In the genomic region with DNA sequence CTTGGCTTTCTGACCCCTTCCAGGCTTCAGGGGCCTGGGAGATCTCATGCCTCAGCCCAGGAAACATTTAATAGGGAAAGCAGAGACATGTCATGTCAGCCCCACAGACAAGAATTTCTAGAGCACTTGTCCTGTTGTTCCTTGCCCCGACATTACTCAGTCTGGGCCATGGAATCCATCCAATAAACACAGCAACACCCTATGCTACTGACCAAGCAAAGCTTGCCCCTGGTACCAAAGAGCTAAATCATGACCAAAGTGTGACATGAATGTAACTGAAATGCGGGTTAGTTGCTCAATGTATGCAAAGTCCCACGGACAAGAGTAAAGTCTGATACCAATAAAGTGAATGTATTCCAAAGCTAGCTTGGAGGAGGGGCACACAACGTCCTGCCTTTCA, we compare ENCODE assay signal across 20 cellular contexts. TPM values are rescaled to one million over a fixed set of nuclear protein-coding genes. Genes with fewer than 3 reads are reported as not detected.
A peak's percentile ranks its signal among the peaks of the same experiment; 100 is the strongest.
DNase-seq lines count a peak whose midpoint lies in the region; ATAC-seq and TF ChIP-seq lines count a peak whose summit lies in the region.
"Had no signal": no experiment of that assay in that cellular context is flagged by ENCODE, and none has a peak within 500 bp of the region (broad histone marks: within the 10 kb centered on the region; RNA-seq: fewer than 3 reads in every experiment).

No MANE protein-coding gene starts in this region.

- no peak for TF ChIP-seq POLR2A in testis (IDR thresholded peaks at IDR 0.05)

- peak; percentile 47 for DNase-seq in AG20443 (ENCODE audit: low spot score)
- peak; percentile 57 for DNase-seq in M059J (ENCODE audit: low read depth)
- DNase-seq in left lung = no peak
- no peak for DNase-seq in testis
- no peak for DNase-seq in HuH-7 (ENCODE audit: low spot score)
- DNase-seq in NCI-H345 treated with DMSO at 0.1 percent for 48 hours (lab: John Stamatoyannopoulos, UW; ENCODE audit: unreplicated experiment) = no peak
- DNase-seq: ACHN; activated CD4-positive, alpha-beta memory T cell treated with anti-CD3 and anti-CD28 coated beads, Interleukin-2, amount 10 ng/mL, durations not matched to agents 7 days and 5 days; activated naive CD4-positive, alpha-beta T cell treated with Interleukin-2 at 50 U/mL for 16 hours; CD8-positive, alpha-beta memory T cell; left colon; NCI-H1436 treated with DMSO at 0.1 percent for 48 hours; NCI-H2171 treated with DMSO at 0.1 percent for 48 hours; SIG-M5; substantia nigra; T-helper 17 cell; WERI-Rb-1 had no signal

- H3K27ac ChIP-seq in left lung = no peak overlapping the region
- no peak overlapping the region for H3K27ac ChIP-seq in testis
- H3K27ac ChIP-seq: gastroesophageal sphincter, WERI-Rb-1 had no signal

- H3K27me3 ChIP-seq in left lung (no peaks in the 10 kb centered on the region), testis (no peaks in the 10 kb centered on the region)

- H3K36me3 ChIP-seq in left lung = no peaks in the 10 kb centered on the region
- no peaks in the 10 kb centered on the region for H3K36me3 ChIP-seq in testis (ENCODE audit: low read depth, missing control alignments)
- H3K36me3 ChIP-seq: WERI-Rb-1 had no signal

- H3K4me1 ChIP-seq in left lung (no peaks in the 10 kb centered on the region), testis (no peaks in the 10 kb centered on the region)
- H3K4me1 ChIP-seq: gastroesophageal sphincter had no signal

- no peak for TF ChIP-seq CTCF in left lung (IDR thresholded peaks at IDR 0.05)
- no peak for TF ChIP-seq CTCF in testis (IDR thresholded peaks at IDR 0.05)

- ATAC-seq in esophagus mucosa (peak; percentile 10), left lung (peak; percentile 39), GM21737 (IDR thresholded peaks at IDR 0.05; ENCODE audit: unreplicated experiment) (no peak)
- ATAC-seq: gastroesophageal sphincter, left colon, T-helper 17 cell had no signal

- 77 to 86% methylated on average over 4 of the region's 4 CpGs for WGBS in testis, 2 donors

- H3K9me3 ChIP-seq in left lung (no peaks in the 10 kb centered on the region), testis (no peaks in the 10 kb centered on the region)
- H3K9me3 ChIP-seq: gastroesophageal sphincter had no signal

- intact Hi-C loops in left lung (cut with DNase I) = no loop called here
- intact Hi-C loops in testis (cut with DNase I; ENCODE audit: low total_unique reads) = no loop called here

- no peak overlapping the region for H3K4me3 ChIP-seq in left lung
- no peak overlapping the region for H3K4me3 ChIP-seq in testis
- H3K4me3 ChIP-seq: gastroesophageal sphincter had no signal

RNA-seq across cellular contexts. Expression of a gene that starts 35.1 kb away (rescaled TPM):
- total RNA-seq in M059J (2014; rRNA removed; shearing (Covaris generic)) = 9.8 and 19.2 TPM in 2 replicates
- total RNA-seq in esophagus mucosa (43.4 TPM), left lung (1 to 10 TPM; 6.8 to 9.1 TPM), testis (1 to 10 TPM; 4.5 to 5.1 TPM)
- polyA plus RNA-seq in testis (ENCODE audit: insufficient read depth, low read depth, low replicate concordance) = 3.5 TPM

RNA-seq across cellular contexts. Expression of a gene that starts 51.8 kb away (rescaled TPM):
- total RNA-seq in M059J (2014; rRNA removed; shearing (Covaris generic)) = 0.30 and 1.0 TPM in 2 replicates
- total RNA-seq in esophagus mucosa = 191 TPM
- under 1 TPM; 0.23 to 0.26 TPM for total RNA-seq in left lung
- 1 to 10 TPM in 1 of 2 donors, under 1 TPM in 1; 0.47 to 1.1 TPM for total RNA-seq in testis
- polyA plus RNA-seq in testis (ENCODE audit: insufficient read depth, low read depth, low replicate concordance) = 0.36 TPM

Comparison
In these comparisons a context has a peak if more than half of its experiments do, and no peak if none do; other contexts are left out.
1. DNase-seq: peak in AG20443 (single experiment) and M059J (single experiment); none in left lung (0 of 2), testis (single experiment), HuH-7 (single experiment) and NCI-H345 treated with DMSO at 0.1 percent for 48 hours (single experiment).
2. RNA of a gene that starts 51.8 kb away (total RNA-seq): 191 TPM in esophagus mucosa (single experiment); 0.47 to 1.1 TPM in testis, 0.30 to 1.0 TPM in M059J and 0.23 to 0.26 TPM in left lung; every median in the first group is over 10 times any median in the second.